22 cellular contexts compared by ENCODE assay signal in the genomic region with DNA sequence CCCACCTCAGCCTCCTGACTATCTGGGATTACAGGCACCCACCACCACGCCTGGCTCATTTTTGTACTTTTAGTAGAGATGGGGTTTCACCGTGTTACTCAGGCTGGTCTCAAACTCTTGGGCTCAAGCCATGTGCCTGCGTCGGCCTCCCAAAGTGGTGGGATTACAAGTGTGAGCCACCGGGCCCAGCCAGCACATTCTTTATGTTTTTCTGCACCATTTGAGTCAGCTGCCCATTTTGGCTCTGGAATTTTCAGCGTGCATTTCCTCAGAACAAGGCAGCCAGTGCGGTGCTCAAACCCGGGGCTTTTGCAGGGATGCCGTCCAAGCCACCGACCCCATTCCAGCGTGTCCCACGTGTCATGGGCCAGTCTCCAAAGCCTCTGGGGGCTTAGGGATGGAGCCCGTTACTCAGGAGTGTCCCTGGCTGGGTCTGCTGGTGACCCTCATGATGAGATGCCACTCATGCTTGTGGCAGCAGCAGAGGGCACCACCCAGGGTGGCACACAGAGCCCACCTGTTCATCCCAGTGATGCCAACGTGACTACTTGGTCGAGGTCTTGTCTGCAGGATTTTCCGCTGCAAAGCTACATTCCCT. TPM values are rescaled to one million over a fixed set of nuclear protein-coding genes. Genes with fewer than 3 reads are reported as not detected.
DNase-seq lines count a peak whose midpoint lies in the region; ATAC-seq, FAIRE-seq and TF ChIP-seq lines count a peak whose summit lies in the region.
"Had no signal": no experiment of that assay in that cellular context is flagged by ENCODE, and none has a peak within 500 bp of the region (broad histone marks: within the 10 kb centered on the region; RNA-seq: fewer than 3 reads in every experiment).

No MANE protein-coding gene starts in this region.

- H3K36me3 ChIP-seq in A673 (ENCODE audit: insufficient read depth, low read length, poor library complexity, severe bottlenecking) = no peaks in the 10 kb centered on the region
- H3K36me3 ChIP-seq: breast epithelium, thyroid gland had no signal

- peak overlapping the region; percentile 30 for H3K27ac Mint-ChIP-seq in activated T-helper 17 cell treated with anti-CD3 and anti-CD28 coated beads, Interleukin-2, amount 50 U/mL, for 72 hours
- H3K27ac Mint-ChIP-seq: activated T-cell treated with anti-CD3 and anti-CD28 coated beads, Interleukin-2, amount 50 U/mL, for 72 hours; mesothelial cell of epicardium; T-cell had no signal

- intact Hi-C loops in A673 (cut with micrococcal nuclease; ENCODE audit: unreplicated experiment) = loop anchor here (5.0 kb wide), 1 partner anchor 51 kb away; the partner anchor contains the start of gene METTL26

- H3K9me3 ChIP-seq in A673 (ENCODE audit: low read depth, low read length, poor library complexity, severe bottlenecking) = no peaks in the 10 kb centered on the region
- H3K9me3 ChIP-seq: breast epithelium, gastroesophageal sphincter, thyroid gland had no signal

- H3K27me3 Mint-ChIP-seq in activated T-helper 17 cell treated with anti-CD3 and anti-CD28 coated beads, Interleukin-2, amount 50 U/mL, for 72 hours = no peaks in the 10 kb centered on the region
- H3K27me3 Mint-ChIP-seq: T-cell had no signal

- TF ChIP-seq POLR2A in GM12891 (IDR thresholded peaks at IDR 0.05; ENCODE audit: low read depth, low read length) = no peak

- H3K4me1 Mint-ChIP-seq in activated T-helper 17 cell treated with anti-CD3 and anti-CD28 coated beads, Interleukin-2, amount 50 U/mL, for 72 hours = peaks cover 7% of the 10 kb centered on the region

- no peaks in the 10 kb centered on the region for H3K9me3 Mint-ChIP-seq in activated T-helper 17 cell treated with anti-CD3 and anti-CD28 coated beads, Interleukin-2, amount 50 U/mL, for 72 hours
- H3K9me3 Mint-ChIP-seq: activated T-cell treated with anti-CD3 and anti-CD28 coated beads, Interleukin-2, amount 50 U/mL, for 72 hours; mesothelial cell of epicardium; T-cell had no signal

- TF ChIP-seq CTCF in A673 (conservative IDR thresholded peaks at IDR 0.05; ENCODE audit: low read depth, low read length) = no peak
- TF ChIP-seq CTCF in foreskin fibroblast (IDR thresholded peaks at IDR 0.05; ENCODE audit: low read depth, low read length) = no peak
- TF ChIP-seq CTCF in GM13976 (IDR thresholded peaks at IDR 0.05; ENCODE audit: borderline replicate concordance, control extremely low read depth, extremely low read depth, insufficient read depth, missing control alignments) = no peak

- POLR2A ChIA-PET in A673 (lab: Charles Lee; ENCODE audit: low non-redundant PET) = no interaction called here

- no peak overlapping the region for H3K27ac ChIP-seq in A673 (ENCODE audit: low read depth, low read length, poor library complexity, severe bottlenecking)
- H3K27ac ChIP-seq: breast epithelium, gastroesophageal sphincter, parathyroid adenoma, thyroid gland had no signal

- in situ Hi-C loops in GM13976 (cut with MboI; ENCODE audit: low sequenced_read_pairs, unreplicated experiment) = no loop called here

- peaks cover 16% of the 10 kb centered on the region for H3K36me3 Mint-ChIP-seq in activated T-helper 17 cell treated with anti-CD3 and anti-CD28 coated beads, Interleukin-2, amount 50 U/mL, for 72 hours (ENCODE audit: low read depth)
- H3K36me3 Mint-ChIP-seq: mesothelial cell of epicardium, T-cell had no signal

- no peak for ATAC-seq in activated T-helper 17 cell treated with anti-CD3 and anti-CD28 coated beads, Interleukin-2, amount 50 U/mL, for 72 hours (replicated peaks)
- ATAC-seq: activated T-cell treated with anti-CD3 and anti-CD28 coated beads, Interleukin-2, amount 50 U/mL, for 72 hours; gastroesophageal sphincter; T-cell had no signal

- H3K4me3 ChIP-seq in A673 (ENCODE audit: low read depth, low read length, poor library complexity, severe bottlenecking) (no peak overlapping the region), foreskin fibroblast (ENCODE audit: low read depth in 1 of 2, low read length in 2 of 2) (no peak overlapping the region)
- H3K4me3 ChIP-seq: breast epithelium, gastroesophageal sphincter, thyroid gland had no signal

- CTCF ChIA-PET in A673 (lab: Charles Lee) = no interaction called here

- peak; percentile 45 for FAIRE-seq in GM12891 (lab: Jason Lieb, UNC)
- FAIRE-seq: GM19239, keratinocyte, RCC 7860 had no signal

- BruUV-seq in A673 (replicated peaks; lab: Mats Ljungman, UMichigan) = no TSS peak

- H3K4me3 Mint-ChIP-seq in activated T-helper 17 cell treated with anti-CD3 and anti-CD28 coated beads, Interleukin-2, amount 50 U/mL, for 72 hours = no peak overlapping the region
- H3K4me3 Mint-ChIP-seq: mesothelial cell of epicardium, T-cell had no signal

- no peaks in the 10 kb centered on the region for H3K27me3 ChIP-seq in A673 (replicated peaks; ENCODE audit: insufficient read depth, low read depth, low read length, poor library complexity)
- H3K27me3 ChIP-seq: breast epithelium, thyroid gland had no signal

- H3K4me1 ChIP-seq in A673 (ENCODE audit: insufficient read depth, low read length, poor library complexity, severe bottlenecking) = peaks cover 34% of the 10 kb centered on the region

- DNase-seq in A673 (ENCODE audit: low spot score) (peak; percentile 63), GM12891 (ENCODE audit: insufficient read length, low spot score) (no peak), foreskin fibroblast (peak; percentile 23 to 58), superior temporal gyrus (ENCODE audit: extremely low spot score) (no peak), GM13976 (ENCODE audit: low spot score) (no peak), NCI-H2029 treated with DMSO at 0.1 percent for 48 hours (lab: John Stamatoyannopoulos, UW) (no peak)
- no peak for DNase-seq in activated CD4-positive, alpha-beta T cell treated with anti-CD3 and anti-CD28 coated beads, Interleukin-2, amount 50 U/mL, for 48 hours
- DNase-seq: activated CD4-positive, alpha-beta T cell treated with anti-CD3 and anti-CD28 coated beads for 4 hours; activated T-cell treated with anti-CD3 and anti-CD28 coated beads, Interleukin-2, amount 50 U/mL, for 72 hours; effector memory CD4-positive, alpha-beta T cell; KBM-7; NCI-H1436 treated with DMSO at 0.1 percent for 48 hours; T-cell had no signal

TF ChIP-seq in GM12891, 5 proteins besides CTCF, POLR2A, EP300 and RAD21:
- no peak for TF ChIP-seq TAF1 (IDR thresholded peaks at IDR 0.05; ENCODE audit: low read depth, low read length)
- TF ChIP-seq PAX5 (IDR thresholded peaks at IDR 0.05; ENCODE audit: insufficient read depth, low read length, severe bottlenecking) = no peak
- TF ChIP-seq POLR2AphosphoS5 (IDR thresholded peaks at IDR 0.05; ENCODE audit: low read depth, low read length) = no peak
- no peak for TF ChIP-seq POU2F2 (IDR thresholded peaks at IDR 0.05; ENCODE audit: low read depth, low read length)
- no peak for TF ChIP-seq SPI1 (IDR thresholded peaks at IDR 0.05; ENCODE audit: low read depth, low read length)

RNA-seq across cellular contexts. Expression of gene RAB40C, which starts 3.7 kb away (rescaled TPM):
- total RNA-seq in A673 (2021) = 19.9 and 20.6 TPM in 2 replicates
- polyA plus RNA-seq in GM12891 (2012; ENCODE audit: low read depth, missing spikeins) = 5.5 TPM
- 10 to 100 TPM; 12.9 TPM for total RNA-seq in activated T-helper 17 cell treated with anti-CD3 and anti-CD28 coated beads, Interleukin-2, amount 50 U/mL, for 72 hours

RNA-seq across cellular contexts. Expression of gene PIGQ, which starts 16.4 kb away (rescaled TPM):
- 59.4 and 65.7 TPM in 2 replicates for total RNA-seq in A673 (2021)
- 9.0 TPM for polyA plus RNA-seq in GM12891 (2012; ENCODE audit: low read depth, missing spikeins)
- 10 to 100 TPM; 28.0 to 34.2 TPM for total RNA-seq in activated T-helper 17 cell treated with anti-CD3 and anti-CD28 coated beads, Interleukin-2, amount 50 U/mL, for 72 hours

RNA-seq across cellular contexts. Expression of gene NHLRC4, which starts 19.3 kb away (rescaled TPM):
- 0.21 and 0.52 TPM in 2 replicates for total RNA-seq in A673 (2021)
- 0.85 TPM for polyA plus RNA-seq in GM12891 (2012; ENCODE audit: low read depth, missing spikeins)
- total RNA-seq in activated T-helper 17 cell treated with anti-CD3 and anti-CD28 coated beads, Interleukin-2, amount 50 U/mL, for 72 hours = 1 to 10 TPM in 1 of 2 donors, under 1 TPM in 1; 0.80 to 1.1 TPM

RNA-seq across cellular contexts. Expression of gene PRR35, which starts 26.0 kb away (rescaled TPM):
- total RNA-seq in A673 (2021) = 0.13 TPM in 1 of 2 replicates, not detected in the other
- polyA plus RNA-seq in GM12891 (2012; ENCODE audit: low read depth, missing spikeins) = not detected
- not detected for total RNA-seq in activated T-helper 17 cell treated with anti-CD3 and anti-CD28 coated beads, Interleukin-2, amount 50 U/mL, for 72 hours
- total RNA-seq: breast epithelium, gastroesophageal sphincter, T-cell, thyroid gland had no signal
- polyA plus RNA-seq: keratinocyte had no signal

RNA-seq across cellular contexts. Expression of gene WFIKKN1, which starts 44.6 kb away (rescaled TPM):
- 1.7 and 1.8 TPM in 2 replicates for total RNA-seq in A673 (2021)
- 0.39 TPM for polyA plus RNA-seq in GM12891 (2012; ENCODE audit: low read depth, missing spikeins)
- under 1 TPM; 0.45 to 0.53 TPM for total RNA-seq in activated T-helper 17 cell treated with anti-CD3 and anti-CD28 coated beads, Interleukin-2, amount 50 U/mL, for 72 hours
- polyA plus RNA-seq: keratinocyte had no signal

Comparison
In these comparisons a context has a peak if more than half of its experiments do, and no peak if none do; other contexts are left out.
1. DNase-seq: peak in A673 (single experiment) and foreskin fibroblast (2 of 2); none in GM12891 (single experiment), superior temporal gyrus (single experiment), GM13976 (single experiment), activated CD4-positive, alpha-beta T cell treated with anti-CD3 and anti-CD28 coated beads, Interleukin-2, amount 50 U/mL, for 48 hours (0 of 2) and NCI-H2029 treated with DMSO at 0.1 percent for 48 hours (single experiment).